In genomic region chr12:51814311-51815088, GRCh38 we compare ENCODE assay signal across 8 cellular contexts. TPM values are rescaled to one million over a fixed set of nuclear protein-coding genes. Genes with fewer than 3 reads are reported as not detected.
A peak's percentile ranks its signal among the peaks of the same experiment; 100 is the strongest.
DNase-seq lines count a peak whose midpoint lies in the region; ATAC-seq and TF ChIP-seq lines count a peak whose summit lies in the region.

No MANE protein-coding gene starts in this region.

- 12% methylated on average over 21 of the region's 100 CpGs for WGBS in prostate gland

- H3K27me3 ChIP-seq in BLaER1: peaks cover 29% of the 10 kb centered on the region
- H3K27me3 ChIP-seq in HL-60 (ENCODE audit: insufficient read depth, poor library complexity, severe bottlenecking): peaks cover 44% of the 10 kb centered on the region
- no peaks in the 10 kb centered on the region for H3K27me3 ChIP-seq in right atrium auricular region
- H3K27me3 ChIP-seq in prostate gland (replicated peaks; ENCODE audit: insufficient read depth): no peaks in the 10 kb centered on the region
- H3K27me3 ChIP-seq in uterus: no peaks in the 10 kb centered on the region

- H3K36me3 ChIP-seq in BLaER1 (no peaks in the 10 kb centered on the region), right atrium auricular region (no peaks in the 10 kb centered on the region), prostate gland (no peaks in the 10 kb centered on the region), uterus (no peaks in the 10 kb centered on the region)

- H3K9ac ChIP-seq in BLaER1: peak overlapping the region; percentile 74

- peak; percentile 19 to 22 for DNase-seq in HL-60 (ENCODE audit: low read depth in 1 of 2, low spot score in 1 of 2)
- peak in 46 of 58 donors; percentile 14 to 73 (median 46) for DNase-seq in anterior cingulate cortex (lab: John Stamatoyannopoulos, UW)
- DNase-seq in right atrium auricular region (ENCODE audit: low spot score): no peak
- DNase-seq in prostate gland (ENCODE audit: low spot score): peak; percentile 41
- DNase-seq in uterus: peak; percentile 51 to 64

- no peak overlapping the region for H3K27ac Mint-ChIP-seq in T-helper 1 cell treated with Interleukin-12 subunit alpha and Interleukin-12 subunit beta and Interleukin-4 antibody, amounts not matched to agents 30 μg/mL and 1 μg/mL, for 36 hours

- H3K36me3 Mint-ChIP-seq in T-helper 1 cell treated with Interleukin-12 subunit alpha and Interleukin-12 subunit beta and Interleukin-4 antibody, amounts not matched to agents 30 μg/mL and 1 μg/mL, for 36 hours (ENCODE audit: low read depth): no peaks in the 10 kb centered on the region

- TF ChIP-seq POLR2A in prostate gland (IDR thresholded peaks at IDR 0.05) (no peak), uterus (IDR thresholded peaks at IDR 0.05) (peak in 1 of 2 donors; percentile 31)

- H3K4me1 ChIP-seq in BLaER1: peaks cover 22% of the 10 kb centered on the region
- H3K4me1 ChIP-seq in right atrium auricular region: peaks cover 0 to 21% of the 10 kb centered on the region in 2 donors
- no peaks in the 10 kb centered on the region for H3K4me1 ChIP-seq in prostate gland (replicated peaks)
- no peaks in the 10 kb centered on the region for H3K4me1 ChIP-seq in uterus

- intact Hi-C loops in prostate gland (cut with DNase I): no loop called here
- intact Hi-C loops in uterus (cut with DNase I; ENCODE audit: low total_unique reads): no loop called here

- peak overlapping the region; percentile 93 for H3K4me2 ChIP-seq in BLaER1

- no peaks in the 10 kb centered on the region for H4K20me1 ChIP-seq in BLaER1

- peaks cover 2% of the 10 kb centered on the region for H3K4me1 Mint-ChIP-seq in T-helper 1 cell treated with Interleukin-12 subunit alpha and Interleukin-12 subunit beta and Interleukin-4 antibody, amounts not matched to agents 30 μg/mL and 1 μg/mL, for 36 hours (ENCODE audit: low read depth)

- H3K4me3 ChIP-seq in BLaER1 (peak overlapping the region; percentile 70), HL-60 (replicated peaks; ENCODE audit: insufficient read depth, low read length) (no peak overlapping the region), right atrium auricular region (peak overlapping the region; percentile 54 to 62), prostate gland (peak overlapping the region; percentile 31 to 45), uterus (peak overlapping the region; percentile 47)

- peak; percentile 48 for TF ChIP-seq CTCF in HL-60 (IDR thresholded peaks at IDR 0.05; ENCODE audit: insufficient read depth, low read length)
- peak; percentile 43 to 66 for TF ChIP-seq CTCF in right atrium auricular region (IDR thresholded peaks at IDR 0.05)
- TF ChIP-seq CTCF in prostate gland (IDR thresholded peaks at IDR 0.05): peak in 3 of 4 experiments; percentile 30 to 81 (median 64)
- TF ChIP-seq CTCF in uterus (IDR thresholded peaks at IDR 0.05): peak; percentile 12 to 82 (median 58)

- no peaks in the 10 kb centered on the region for H3K9me3 ChIP-seq in BLaER1
- H3K9me3 ChIP-seq in right atrium auricular region: no peaks in the 10 kb centered on the region
- no peaks in the 10 kb centered on the region for H3K9me3 ChIP-seq in prostate gland
- no peaks in the 10 kb centered on the region for H3K9me3 ChIP-seq in uterus

- H3K27ac ChIP-seq in BLaER1: peak overlapping the region; percentile 80
- H3K27ac ChIP-seq in HL-60 (replicated peaks): no peak overlapping the region
- H3K27ac ChIP-seq in right atrium auricular region: peak overlapping the region; percentile 66 to 82
- H3K27ac ChIP-seq in prostate gland: peak overlapping the region; percentile 60 to 68
- H3K27ac ChIP-seq in uterus: peak overlapping the region; percentile 73 to 80

- ATAC-seq in HG02798 (IDR thresholded peaks at IDR 0.05; ENCODE audit: poor library complexity, unreplicated experiment): no peak

- H3K4me3 Mint-ChIP-seq in T-helper 1 cell treated with Interleukin-12 subunit alpha and Interleukin-12 subunit beta and Interleukin-4 antibody, amounts not matched to agents 30 μg/mL and 1 μg/mL, for 36 hours: peak overlapping the region; percentile 58

- no peaks in the 10 kb centered on the region for H3K9me3 Mint-ChIP-seq in T-helper 1 cell treated with Interleukin-12 subunit alpha and Interleukin-12 subunit beta and Interleukin-4 antibody, amounts not matched to agents 30 μg/mL and 1 μg/mL, for 36 hours

- H3K27me3 Mint-ChIP-seq in T-helper 1 cell treated with Interleukin-12 subunit alpha and Interleukin-12 subunit beta and Interleukin-4 antibody, amounts not matched to agents 30 μg/mL and 1 μg/mL, for 36 hours (ENCODE audit: low read depth): peaks cover 49% of the 10 kb centered on the region

RNA-seq across cellular contexts. Expression of gene FIGNL2, which starts 34.0 kb away (rescaled TPM):
- total RNA-seq in right atrium auricular region (under 1 TPM; 0.19 to 0.24 TPM), prostate gland (1 to 10 TPM in 1 of 2 donors, under 1 TPM in 1; 0.46 to 1.4 TPM), uterus (1 to 10 TPM in 2 of 4 donors, not detected in 2; 1.7 to 2.7 TPM)
